Comparison of ENCODE assay signal across 9 cellular contexts in genomic region chr6:43455034-43455747, GRCh38. TPM values are rescaled to one million over a fixed set of nuclear protein-coding genes. Genes with fewer than 3 reads are reported as not detected.
DNase-seq lines count a peak whose midpoint lies in the region; ATAC-seq and TF ChIP-seq lines count a peak whose summit lies in the region.
"Had no signal": no experiment of that assay in that cellular context is flagged by ENCODE, and none has a peak within 500 bp of the region (broad histone marks: within the 10 kb centered on the region; RNA-seq: fewer than 3 reads in every experiment).

Gene DLK2, minus strand, starts transcription at chr6:43455548. Its CDS starts 723 bp downstream, at chr6:43454825.

- peak within 1 kb of the TSS; percentile 28 for H3K27ac Mint-ChIP-seq in activated naive CD4-positive, alpha-beta T cell treated with anti-CD3 and anti-CD28 coated beads, Interleukin-2, amount 10 ng/mL, durations not matched to agents 7 days and 5 days

- no peaks in the 10 kb centered on the region for H3K4me1 ChIP-seq in cardiac muscle cell (ENCODE audit: low read depth)

- peaks cover 4% of the 10 kb centered on the region for H3K36me3 ChIP-seq in cardiac muscle cell

- no peaks in the 10 kb centered on the region for H3K9me3 Mint-ChIP-seq in activated naive CD4-positive, alpha-beta T cell treated with anti-CD3 and anti-CD28 coated beads, Interleukin-2, amount 10 ng/mL, durations not matched to agents 7 days and 5 days

- peaks cover 43% of the 10 kb centered on the region for H3K27me3 Mint-ChIP-seq in activated naive CD4-positive, alpha-beta T cell treated with anti-CD3 and anti-CD28 coated beads, Interleukin-2, amount 10 ng/mL, durations not matched to agents 7 days and 5 days

- peaks cover 27% of the 10 kb centered on the region for H3K27me3 ChIP-seq in cardiac muscle cell

- H3K36me3 Mint-ChIP-seq in activated naive CD4-positive, alpha-beta T cell treated with anti-CD3 and anti-CD28 coated beads, Interleukin-2, amount 10 ng/mL, durations not matched to agents 7 days and 5 days: peaks cover 8% of the 10 kb centered on the region

- no peak within 1 kb of the TSS for H3K27ac ChIP-seq in cardiac muscle cell
- H3K27ac ChIP-seq: 22Rv1 had no signal

- DNase-seq in DMS 273 (lab: John Stamatoyannopoulos, UW; ENCODE audit: unreplicated experiment): peak; percentile 77
- DNase-seq in DMS 273 treated with DMSO at 0.1 percent for 48 hours (lab: John Stamatoyannopoulos, UW): no peak
- peak; percentile 65 for DNase-seq in NCI-H2171 treated with DMSO at 0.1 percent for 48 hours (lab: John Stamatoyannopoulos, UW)
- peak; percentile 44 for DNase-seq in activated naive CD4-positive, alpha-beta T cell treated with anti-CD3 and anti-CD28 coated beads, Interleukin-2, amount 10 ng/mL, durations not matched to agents 7 days and 5 days
- peak in 1 of 2 donors; percentile 52 for DNase-seq in cardiac muscle cell (ENCODE audit: low read depth in 1 of 2, low spot score in 1 of 2)
- no peak for DNase-seq in retinal pigment epithelial cell (ENCODE audit: low read depth)
- no peak for DNase-seq in superior temporal gyrus (ENCODE audit: extremely low spot score)

- H3K9me3 ChIP-seq in cardiac muscle cell (ENCODE audit: low read depth): no peaks in the 10 kb centered on the region

- ATAC-seq in GM18858 (IDR thresholded peaks at IDR 0.05; ENCODE audit: unreplicated experiment): no peak

- CTCF ChIA-PET in activated naive CD4-positive, alpha-beta T cell treated with anti-CD3 and anti-CD28 coated beads, Interleukin-2, amount 10 ng/mL, durations not matched to agents 7 days and 5 days (lab: Charles Lee): interaction anchor here (1.7 to 5.5 kb wide), 2 partner anchors 15 to 51 kb away, joined by 7 to 46 read pairs; no protein-coding TSS in a partner anchor

- TF ChIP-seq CTCF in cardiac muscle cell (IDR thresholded peaks at IDR 0.05; ENCODE audit: low read depth, low read length) (no peak), retinal pigment epithelial cell (conservative IDR thresholded peaks at IDR 0.05; ENCODE audit: low read depth, low read length) (no peak)

- peaks cover 15% of the 10 kb centered on the region for H3K4me1 Mint-ChIP-seq in activated naive CD4-positive, alpha-beta T cell treated with anti-CD3 and anti-CD28 coated beads, Interleukin-2, amount 10 ng/mL, durations not matched to agents 7 days and 5 days

- H3K4me3 ChIP-seq in cardiac muscle cell (peak within 1 kb of the TSS; percentile 46), retinal pigment epithelial cell (ENCODE audit: low read length) (peak within 1 kb of the TSS; percentile 42)

- peak within 1 kb of the TSS; percentile 77 for H3K4me3 Mint-ChIP-seq in activated naive CD4-positive, alpha-beta T cell treated with anti-CD3 and anti-CD28 coated beads, Interleukin-2, amount 10 ng/mL, durations not matched to agents 7 days and 5 days

RNA-seq across cellular contexts. Expression of gene DLK2, which starts in this region (rescaled TPM):
- 4.4 and 5.2 TPM in 2 replicates for total RNA-seq in cardiac muscle cell
- polyA plus RNA-seq in cardiac muscle cell: 4.6 and 5.0 TPM in 2 replicates

Comparison
In these comparisons a context has a peak if more than half of its experiments do, and no peak if none do; other contexts are left out.
1. DNase-seq: peak in DMS 273 (single experiment), NCI-H2171 treated with DMSO at 0.1 percent for 48 hours (single experiment) and activated naive CD4-positive, alpha-beta T cell treated with anti-CD3 and anti-CD28 coated beads, Interleukin-2, amount 10 ng/mL, durations not matched to agents 7 days and 5 days (single experiment); none in DMS 273 treated with DMSO at 0.1 percent for 48 hours (single experiment), retinal pigment epithelial cell (single experiment) and superior temporal gyrus (single experiment).